Comparison of ENCODE assay signal across 9 cellular contexts in the genomic region with DNA sequence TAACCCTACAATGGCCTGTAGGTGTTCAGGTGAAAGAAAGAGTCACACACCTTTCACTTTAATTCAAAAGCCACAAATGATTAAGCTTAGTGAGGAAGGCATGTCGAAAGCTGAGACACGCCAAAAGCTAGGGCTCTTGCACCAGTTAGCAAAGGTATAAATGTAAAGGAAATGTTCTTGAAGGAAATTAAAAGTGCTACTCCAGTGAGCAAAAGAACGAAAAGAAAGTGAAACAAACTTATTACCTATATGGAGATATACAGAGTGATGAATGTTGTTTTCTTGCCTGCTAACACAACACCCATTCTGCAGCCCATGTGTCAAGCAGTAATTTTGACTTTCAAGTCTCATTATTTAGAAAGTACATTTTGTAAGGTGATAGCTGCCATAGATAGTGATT.
A peak's percentile ranks its signal among the peaks of the same experiment; 100 is the strongest.
DNase-seq lines count a peak whose midpoint lies in the region; ATAC-seq and TF ChIP-seq lines count a peak whose summit lies in the region.
"Had no signal": no experiment of that assay in that cellular context is flagged by ENCODE, and none has a peak within 500 bp of the region (broad histone marks: within the 10 kb centered on the region; RNA-seq: fewer than 3 reads in every experiment).

No MANE protein-coding gene starts in this region.

- 79 to 94% methylated on average over 3 of the region's 3 CpGs for WGBS in body of pancreas, 2 donors

- intact Hi-C loops in activated CD4-positive, alpha-beta T cell treated with anti-CD3 and anti-CD28 coated beads for 36 hours (cut with DNase I, micrococcal nuclease) = loop anchor here (1.0 to 5.0 kb wide), 4 partner anchors 44 to 116 kb away; no protein-coding TSS in a partner anchor
- intact Hi-C loops in body of pancreas (cut with DNase I) = no loop called here

- H3K27me3 Mint-ChIP-seq in activated CD4-positive, alpha-beta T cell treated with anti-CD3 and anti-CD28 coated beads for 36 hours = no peaks in the 10 kb centered on the region
- H3K27me3 Mint-ChIP-seq in HFFc6 (ENCODE audit: insufficient read depth) (peaks cover 12% of the 10 kb centered on the region), endothelial cell (ENCODE audit: unreplicated experiment) (no peaks in the 10 kb centered on the region)

- ATAC-seq in activated CD4-positive, alpha-beta T cell treated with anti-CD3 and anti-CD28 coated beads for 36 hours = peak; percentile 85
- no peak for ATAC-seq in omental fat pad (ENCODE audit: low FRiP score)
- ATAC-seq in body of pancreas = no peak

- no peaks in the 10 kb centered on the region for H3K9me3 Mint-ChIP-seq in activated CD4-positive, alpha-beta T cell treated with anti-CD3 and anti-CD28 coated beads for 36 hours (ENCODE audit: low read depth)
- H3K9me3 Mint-ChIP-seq in HFFc6 (no peaks in the 10 kb centered on the region), endothelial cell (ENCODE audit: unreplicated experiment) (no peaks in the 10 kb centered on the region)

- H3K27ac Mint-ChIP-seq in activated CD4-positive, alpha-beta T cell treated with anti-CD3 and anti-CD28 coated beads for 36 hours = peak overlapping the region; percentile 26
- H3K27ac Mint-ChIP-seq in HFFc6 (no peak overlapping the region), endothelial cell (ENCODE audit: unreplicated experiment) (no peak overlapping the region)

- no peaks in the 10 kb centered on the region for H3K4me1 ChIP-seq in body of pancreas

- peaks cover 27% of the 10 kb centered on the region for H3K4me1 Mint-ChIP-seq in activated CD4-positive, alpha-beta T cell treated with anti-CD3 and anti-CD28 coated beads for 36 hours
- H3K4me1 Mint-ChIP-seq in HFFc6 (ENCODE audit: low read depth) (peaks cover 7% of the 10 kb centered on the region), endothelial cell (ENCODE audit: unreplicated experiment) (peaks cover 6% of the 10 kb centered on the region)

- peak; percentile 35 for DNase-seq in activated CD4-positive, alpha-beta T cell treated with anti-CD3 and anti-CD28 coated beads for 36 hours
- no peak for DNase-seq in activated CD4-positive, alpha-beta T cell treated with anti-CD3 and anti-CD28 coated beads, Interleukin-2, amount 50 U/mL, for 1 hour
- no peak for DNase-seq in HFFc6
- DNase-seq in renal cortical epithelial cell (ENCODE audit: low read depth) = peak; percentile 7
- DNase-seq in omental fat pad (ENCODE audit: low spot score) = no peak
- DNase-seq in body of pancreas = no peak
- no peak for DNase-seq in endothelial cell (ENCODE audit: low spot score)
- DNase-seq: NCI-H226 had no signal

- POLR2A ChIA-PET in activated CD4-positive, alpha-beta T cell treated with anti-CD3 and anti-CD28 coated beads for 36 hours (lab: Charles Lee) = no interaction called here

- CTCF ChIA-PET in activated CD4-positive, alpha-beta T cell treated with anti-CD3 and anti-CD28 coated beads for 36 hours (lab: Charles Lee) = interaction anchor here (0.8 kb wide), 1 partner anchor 51 kb away, joined by 3 read pairs; no protein-coding TSS in a partner anchor

- TF ChIP-seq CTCF in HFFc6 (IDR thresholded peaks at IDR 0.05) = no peak
- TF ChIP-seq CTCF in omental fat pad (IDR thresholded peaks at IDR 0.05) = no peak
- TF ChIP-seq CTCF in body of pancreas (IDR thresholded peaks at IDR 0.05) = no peak
- no peak for TF ChIP-seq CTCF in endothelial cell (IDR thresholded peaks at IDR 0.05; ENCODE audit: unreplicated experiment)

- no peaks in the 10 kb centered on the region for H3K36me3 ChIP-seq in KOPT-K1 (ENCODE audit: insufficient read depth, low read length)
- H3K36me3 ChIP-seq in body of pancreas (replicated peaks in 1 of 2; ENCODE audit: insufficient read depth in 1 of 2, low read depth in 2 of 2) = no peaks in the 10 kb centered on the region

- no peak overlapping the region for H3K4me3 ChIP-seq in body of pancreas

- no peaks in the 10 kb centered on the region for H3K9me3 ChIP-seq in KOPT-K1 (ENCODE audit: insufficient read depth, low read length, poor library complexity, severe bottlenecking)
- no peaks in the 10 kb centered on the region for H3K9me3 ChIP-seq in body of pancreas

- H3K4me3 Mint-ChIP-seq in activated CD4-positive, alpha-beta T cell treated with anti-CD3 and anti-CD28 coated beads for 36 hours = peak overlapping the region; percentile 34
- H3K4me3 Mint-ChIP-seq in HFFc6 (peak overlapping the region; percentile 35; the same call in 1 of the 2 replicates), endothelial cell (ENCODE audit: unreplicated experiment) (no peak overlapping the region)

- H3K27me3 ChIP-seq in body of pancreas = no peaks in the 10 kb centered on the region

- H3K36me3 Mint-ChIP-seq in activated CD4-positive, alpha-beta T cell treated with anti-CD3 and anti-CD28 coated beads for 36 hours (ENCODE audit: low read depth) = no peaks in the 10 kb centered on the region
- H3K36me3 Mint-ChIP-seq in HFFc6 (ENCODE audit: low read depth) = no peaks in the 10 kb centered on the region
- H3K36me3 Mint-ChIP-seq in endothelial cell (ENCODE audit: low read depth, unreplicated experiment) = no peaks in the 10 kb centered on the region

- no peak for TF ChIP-seq POLR2A in body of pancreas (IDR thresholded peaks at IDR 0.05)

- peak overlapping the region; percentile 46 for H3K27ac ChIP-seq in KOPT-K1 (ENCODE audit: low read depth, low read length, poor library complexity, severe bottlenecking)
- H3K27ac ChIP-seq in body of pancreas = no peak overlapping the region

Comparison
In these comparisons a context has a peak if more than half of its experiments do, and no peak if none do; other contexts are left out.
1. DNase-seq: peak in activated CD4-positive, alpha-beta T cell treated with anti-CD3 and anti-CD28 coated beads for 36 hours (single experiment) and renal cortical epithelial cell (single experiment); none in activated CD4-positive, alpha-beta T cell treated with anti-CD3 and anti-CD28 coated beads, Interleukin-2, amount 50 U/mL, for 1 hour (single experiment), HFFc6 (single experiment), omental fat pad (single experiment), body of pancreas (0 of 4) and endothelial cell (single experiment).